8 cellular contexts compared by ENCODE assay signal in genomic region chr4:89110986-89111832, GRCh38. TPM values are rescaled to one million over a fixed set of nuclear protein-coding genes. Genes with fewer than 3 reads are reported as not detected.
DNase-seq lines count a peak whose midpoint lies in the region; ATAC-seq and TF ChIP-seq lines count a peak whose summit lies in the region.

TSS of gene TIGD2 (plus strand) at chr4:89111533. CDS start at chr4:89112975, 1,442 bp downstream.

- TF ChIP-seq EP300 in Ishikawa (IDR thresholded peaks at IDR 0.05; ENCODE audit: borderline replicate concordance), result 0 out of 2 replicates have a peak, but pooled peaks have one; percentile 12

- ATAC-seq in GM21619 (IDR thresholded peaks at IDR 0.05; ENCODE audit: unreplicated experiment), result peak; percentile 86
- ATAC-seq in naive B cell (ENCODE audit: low read depth in 2 of 2), result peak; percentile 88
- peak; percentile 98 for ATAC-seq in stimulated activated memory B cell treated with anti-CD40 and anti-IgM and Interleukin-4, amounts not matched to agents 10 μg/mL and 1 μg/mL and 100 μg/mL, for 72 hours

- peak; percentile 75 to 92 (median 82) for TF ChIP-seq CTCF in esophagus squamous epithelium (IDR thresholded peaks at IDR 0.05)

- DNase-seq in DMS79 (lab: John Stamatoyannopoulos, UW), result peak; percentile 62
- DNase-seq in OCI-M1 (lab: John Stamatoyannopoulos, UW), result peak; percentile 92
- peak; percentile 85 to 89 for DNase-seq in activated T-cell treated with anti-CD3 and anti-CD28 coated beads, Interleukin-2, amount 50 U/mL, for 48 hours
- peak; percentile 37 for DNase-seq in esophagus squamous epithelium (lab: John Stamatoyannopoulos, UW)
- DNase-seq in naive B cell, result peak; percentile 87

- H3K27ac Mint-ChIP-seq in naive B cell, result peak within 1 kb of the TSS; percentile 84 to 95 (median 90)
- H3K27ac Mint-ChIP-seq in stimulated activated memory B cell treated with anti-CD40 and anti-IgM and Interleukin-4, amounts not matched to agents 10 μg/mL and 1 μg/mL and 100 μg/mL, for 72 hours, result peak within 1 kb of the TSS; percentile 85

- no peaks in the 10 kb centered on the region for H3K36me3 ChIP-seq in esophagus squamous epithelium

- H3K27me3 ChIP-seq in esophagus squamous epithelium, result peaks cover 0 to 11% (median 0%) of the 10 kb centered on the region in 4 donors

- intact Hi-C loops in esophagus squamous epithelium (cut with DNase I), result loop anchor here (5.0 kb wide), 1 partner anchor 289 kb away; no protein-coding TSS in a partner anchor

- peak within 1 kb of the TSS; percentile 84 to 93 (median 90) for H3K27ac ChIP-seq in esophagus squamous epithelium

- H3K9me3 ChIP-seq in esophagus squamous epithelium, result no peaks in the 10 kb centered on the region

- peaks cover 0 to 10% (median 3%) of the 10 kb centered on the region in 7 donors for H3K9me3 Mint-ChIP-seq in naive B cell
- H3K9me3 Mint-ChIP-seq in stimulated activated memory B cell treated with anti-CD40 and anti-IgM and Interleukin-4, amounts not matched to agents 10 μg/mL and 1 μg/mL and 100 μg/mL, for 72 hours, result peaks cover 7% of the 10 kb centered on the region

- TF ChIP-seq POLR2A in esophagus squamous epithelium (IDR thresholded peaks at IDR 0.05), result peak in 2 of 4 donors; percentile 71 to 77

- H3K4me3 Mint-ChIP-seq in naive B cell, result peak within 1 kb of the TSS; percentile 85 to 96 (median 92)
- H3K4me3 Mint-ChIP-seq in stimulated activated memory B cell treated with anti-CD40 and anti-IgM and Interleukin-4, amounts not matched to agents 10 μg/mL and 1 μg/mL and 100 μg/mL, for 72 hours, result peak within 1 kb of the TSS; percentile 95

- H3K4me1 ChIP-seq in esophagus squamous epithelium, result peaks cover 0 to 23% (median 14%) of the 10 kb centered on the region in 3 donors

- TF ChIP-seq RAD21 in Ishikawa (IDR thresholded peaks at IDR 0.05; ENCODE audit: low read depth), result peak; percentile 55

- peak within 1 kb of the TSS; percentile 72 to 98 (median 86) for H3K4me3 ChIP-seq in esophagus squamous epithelium

- peaks cover 0 to 18% of the 10 kb centered on the region in 2 donors for H3K36me3 Mint-ChIP-seq in naive B cell
- H3K36me3 Mint-ChIP-seq in stimulated activated memory B cell treated with anti-CD40 and anti-IgM and Interleukin-4, amounts not matched to agents 10 μg/mL and 1 μg/mL and 100 μg/mL, for 72 hours, result peaks cover 25% of the 10 kb centered on the region

- 0% methylated on average over 2 to 11 of the region's 101 CpGs for WGBS in esophagus squamous epithelium, 2 donors

- H3K4me1 Mint-ChIP-seq in naive B cell, result peaks cover 19 to 29% (median 20%) of the 10 kb centered on the region in 3 donors
- peaks cover 39% of the 10 kb centered on the region for H3K4me1 Mint-ChIP-seq in stimulated activated memory B cell treated with anti-CD40 and anti-IgM and Interleukin-4, amounts not matched to agents 10 μg/mL and 1 μg/mL and 100 μg/mL, for 72 hours

- H3K27me3 Mint-ChIP-seq in naive B cell, result peaks cover 0 to 18% (median 16%) of the 10 kb centered on the region in 3 donors
- H3K27me3 Mint-ChIP-seq in stimulated activated memory B cell treated with anti-CD40 and anti-IgM and Interleukin-4, amounts not matched to agents 10 μg/mL and 1 μg/mL and 100 μg/mL, for 72 hours, result peaks cover 9% of the 10 kb centered on the region

TF ChIP-seq in Ishikawa, 13 proteins besides CTCF, POLR2A, EP300 and RAD21:
- 0 out of 2 replicates have a peak, but pooled peaks have one; percentile 32 for TF ChIP-seq YY1 (IDR thresholded peaks at IDR 0.05; ENCODE audit: low read depth)
- TF ChIP-seq ZBTB7A (IDR thresholded peaks at IDR 0.05; ENCODE audit: low read depth), result no peak
- TF ChIP-seq CEBPB (IDR thresholded peaks at IDR 0.05), result no peak
- peak; percentile 92 for TF ChIP-seq EGR1 (IDR thresholded peaks at IDR 0.05)
- peak; percentile 80 for TF ChIP-seq TAF1 (IDR thresholded peaks at IDR 0.05; ENCODE audit: low read depth)
- no peak for TF ChIP-seq CREB1 (IDR thresholded peaks at IDR 0.05; ENCODE audit: low read depth)
- TF ChIP-seq, protein P1, sequence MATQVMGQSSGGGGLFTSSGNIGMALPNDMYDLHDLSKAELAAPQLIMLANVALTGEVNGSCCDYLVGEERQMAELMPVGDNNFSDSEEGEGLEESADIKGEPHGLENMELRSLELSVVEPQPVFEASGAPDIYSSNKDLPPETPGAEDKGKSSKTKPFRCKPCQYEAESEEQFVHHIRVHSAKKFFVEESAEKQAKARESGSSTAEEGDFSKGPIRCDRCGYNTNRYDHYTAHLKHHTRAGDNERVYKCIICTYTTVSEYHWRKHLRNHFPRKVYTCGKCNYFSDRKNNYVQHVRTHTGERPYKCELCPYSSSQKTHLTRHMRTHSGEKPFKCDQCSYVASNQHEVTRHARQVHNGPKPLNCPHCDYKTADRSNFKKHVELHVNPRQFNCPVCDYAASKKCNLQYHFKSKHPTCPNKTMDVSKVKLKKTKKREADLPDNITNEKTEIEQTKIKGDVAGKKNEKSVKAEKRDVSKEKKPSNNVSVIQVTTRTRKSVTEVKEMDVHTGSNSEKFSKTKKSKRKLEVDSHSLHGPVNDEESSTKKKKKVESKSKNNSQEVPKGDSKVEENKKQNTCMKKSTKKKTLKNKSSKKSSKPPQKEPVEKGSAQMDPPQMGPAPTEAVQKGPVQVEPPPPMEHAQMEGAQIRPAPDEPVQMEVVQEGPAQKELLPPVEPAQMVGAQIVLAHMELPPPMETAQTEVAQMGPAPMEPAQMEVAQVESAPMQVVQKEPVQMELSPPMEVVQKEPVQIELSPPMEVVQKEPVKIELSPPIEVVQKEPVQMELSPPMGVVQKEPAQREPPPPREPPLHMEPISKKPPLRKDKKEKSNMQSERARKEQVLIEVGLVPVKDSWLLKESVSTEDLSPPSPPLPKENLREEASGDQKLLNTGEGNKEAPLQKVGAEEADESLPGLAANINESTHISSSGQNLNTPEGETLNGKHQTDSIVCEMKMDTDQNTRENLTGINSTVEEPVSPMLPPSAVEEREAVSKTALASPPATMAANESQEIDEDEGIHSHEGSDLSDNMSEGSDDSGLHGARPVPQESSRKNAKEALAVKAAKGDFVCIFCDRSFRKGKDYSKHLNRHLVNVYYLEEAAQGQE (IDR thresholded peaks at IDR 0.05; ENCODE audit: low read depth), result no peak
- peak; percentile 97 for TF ChIP-seq MAX (IDR thresholded peaks at IDR 0.05)
- no peak; the same call in 1 of the 2 replicates for TF ChIP-seq TEAD4 (IDR thresholded peaks at IDR 0.05)
- TF ChIP-seq NFIC (IDR thresholded peaks at IDR 0.05), result no peak; the same call in 1 of the 2 replicates
- no peak for TF ChIP-seq TCF12 (IDR thresholded peaks at IDR 0.05; ENCODE audit: low read depth)
- no peak for TF ChIP-seq FOXM1 (IDR thresholded peaks at IDR 0.05; ENCODE audit: borderline replicate concordance, low read depth)
- peak; percentile 47; the same call in 1 of the 2 replicates for TF ChIP-seq USF1 (IDR thresholded peaks at IDR 0.05)

RNA-seq across cellular contexts. Expression of gene TIGD2, which starts in this region (rescaled TPM):
- total RNA-seq in esophagus squamous epithelium, result 1 to 10 TPM; 1.2 to 8.5 (median 5.8) TPM
- 1 to 10 TPM; 5.3 to 8.1 (median 5.9) TPM for polyA plus RNA-seq in naive B cell (ENCODE audit: low read depth in 6 of 6)

Comparison
In these comparisons a context has a peak if more than half of its experiments do, and no peak if none do; other contexts are left out.
1. Peak in every context shown above with its lines: DNase-seq, ATAC-seq, H3K4me3 ChIP-seq and H3K27ac ChIP-seq.
2. DNase-seq: peak in every context shown above with its lines; median percentile 92 in OCI-M1; 87 in activated T-cell treated with anti-CD3 and anti-CD28 coated beads, Interleukin-2, amount 50 U/mL, for 48 hours; 87 in naive B cell; 62 in DMS79; 37 in esophagus squamous epithelium.